In the genomic region with DNA sequence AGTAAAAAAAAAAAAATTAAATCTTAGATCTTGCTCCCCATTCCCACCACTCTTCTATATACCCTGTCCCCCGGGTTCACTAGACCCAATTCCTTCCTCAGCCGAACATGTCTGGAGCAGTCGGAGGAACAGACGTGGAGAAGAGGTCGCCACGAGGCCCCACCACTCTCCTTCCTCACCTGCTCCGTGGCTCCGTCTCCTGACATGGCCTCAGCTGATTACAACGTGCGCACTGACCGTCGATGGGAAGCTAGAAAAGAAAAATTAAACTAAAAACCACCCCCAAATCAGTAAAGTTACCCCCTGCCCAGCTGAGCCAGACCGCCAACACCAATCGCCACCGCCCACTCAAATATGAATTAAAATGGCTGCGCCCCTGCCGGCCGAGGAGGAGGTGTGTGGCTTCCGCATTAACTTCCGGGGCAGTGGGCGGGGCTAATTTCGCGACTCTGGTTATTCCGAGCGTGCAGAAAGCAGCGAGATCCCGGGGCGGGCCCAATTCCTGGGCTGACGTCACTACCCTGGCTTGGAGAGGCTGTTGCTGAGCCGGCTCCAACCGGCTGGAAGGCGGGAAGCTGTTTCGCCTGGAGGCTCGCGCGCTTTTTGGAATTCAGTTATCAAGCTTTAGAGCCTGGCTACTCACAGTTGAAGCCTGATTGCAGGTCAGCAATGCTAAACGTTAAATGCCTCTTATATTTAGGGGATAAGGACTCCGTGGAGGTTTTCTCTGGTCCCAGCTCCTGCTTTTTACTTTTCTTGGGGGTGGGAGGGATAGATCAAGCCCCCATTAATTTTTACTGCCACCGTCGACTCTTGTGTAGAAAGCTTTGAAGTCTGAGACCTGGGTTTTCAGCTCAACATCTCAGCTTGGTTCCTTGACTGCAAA, we compare ENCODE assay signal across 8 cellular contexts. TPM values are rescaled to one million over a fixed set of nuclear protein-coding genes. Genes with fewer than 3 reads are reported as not detected.
DNase-seq lines count a peak whose midpoint lies in the region; ATAC-seq and TF ChIP-seq lines count a peak whose summit lies in the region.

A gene (minus strand): TSS at position 361 of the 886 bp plus-strand sequence. CDS start 155 bp downstream, at position 206.

- peak within 1 kb of the TSS; percentile 82 for H3K4me3 ChIP-seq in lower lobe of right lung

- peak within 1 kb of the TSS; percentile 83 for H3K27ac ChIP-seq in lower lobe of right lung

- H3K36me3 ChIP-seq in lower lobe of right lung, result no peaks in the 10 kb centered on the region

- TF ChIP-seq CTCF in lower lobe of right lung (IDR thresholded peaks at IDR 0.05), result peak; percentile 53

- peaks cover 37% of the 10 kb centered on the region for H3K4me1 ChIP-seq in lower lobe of right lung

- no peaks in the 10 kb centered on the region for H3K9me3 ChIP-seq in lower lobe of right lung

- ATAC-seq in GM19468 (IDR thresholded peaks at IDR 0.05; ENCODE audit: extremely low read depth, unreplicated experiment) (peak; percentile 85), lower lobe of right lung (peak; percentile 99)

- H3K27me3 ChIP-seq in lower lobe of right lung (ENCODE audit: low read depth), result no peaks in the 10 kb centered on the region

- intact Hi-C loops in lower lobe of right lung (cut with DNase I), result loop anchor here (10.0 kb wide), 1 partner anchor 173 kb away; no protein-coding TSS in a partner anchor

- peak; percentile 99 for DNase-seq in COLO668 (lab: John Stamatoyannopoulos, UW; ENCODE audit: unreplicated experiment)
- DNase-seq in HS-5 (ENCODE audit: low read depth), result peak; percentile 95
- peak; percentile 96 for DNase-seq in NK-92 treated with Interleukin-12 subunit alpha and Interleukin-12 subunit beta, amount 100 ng/mL, for 24 hours (lab: John Stamatoyannopoulos, UW)
- DNase-seq in activated CD8-positive, alpha-beta memory T cell treated with anti-CD3 and anti-CD28 coated beads for 24 hours, result peak; percentile 98
- peak; percentile 96 for DNase-seq in effector CD4-positive, alpha-beta T cell
- peak; percentile 100 for DNase-seq in lower lobe of right lung
- DNase-seq in stimulated activated CD4-positive, alpha-beta T cell treated with anti-CD3 and anti-CD28 coated beads, TNF-alpha, amount 100 ng/mL, for 24 hours (ENCODE audit: low read depth in 3 of 3), result peak; percentile 97 to 99 (median 97)

RNA-seq across cellular contexts. Expression of the gene that starts here (rescaled TPM):
- total RNA-seq in lower lobe of right lung, result 20.4 TPM

Comparison
In these comparisons a context has a peak if more than half of its experiments do, and no peak if none do; other contexts are left out.
1. Peak in every context shown above with its lines: DNase-seq, ATAC-seq, H3K4me3 ChIP-seq and H3K27ac ChIP-seq.